Comparison of ENCODE assay signal across 1 cellular context in genomic region chr5:149423287-149424268, GRCh38.
A peak's percentile ranks its signal among the peaks of the same experiment; 100 is the strongest.
TF ChIP-seq lines count a peak whose summit lies in the region.

No MANE protein-coding gene starts in this region.

TF ChIP-seq in HepG2, 621 proteins besides CTCF, POLR2A, EP300 and RAD21 (continued from another document and continues in another):
- TF ChIP-seq TMF1 (CRISPR knock-in tag; IDR thresholded peaks at IDR 0.05; ENCODE audit: low read depth) (no peak), ZNF124 (CRISPR knock-in tag; IDR thresholded peaks at IDR 0.05) (no peak), ZNF709 (CRISPR knock-in tag; IDR thresholded peaks at IDR 0.05) (no peak), ZNF10 (CRISPR knock-in tag; IDR thresholded peaks at IDR 0.05; ENCODE audit: borderline replicate concordance, low read depth) (no peak), FOXK2 (IDR thresholded peaks at IDR 0.05) (no peak), HES4 (CRISPR knock-in tag; IDR thresholded peaks at IDR 0.05; ENCODE audit: borderline replicate concordance) (no peak), ZNF350 (CRISPR knock-in tag; IDR thresholded peaks at IDR 0.05; ENCODE audit: borderline replicate concordance, low read depth) (no peak), ZNF639 (CRISPR knock-in tag; conservative IDR thresholded peaks at IDR 0.05) (no peak), ZNF770 (CRISPR knock-in tag; IDR thresholded peaks at IDR 0.05) (no peak), FOXA1 (IDR thresholded peaks at IDR 0.05) (no peak), FOXA1 (CRISPR knock-in tag; IDR thresholded peaks at IDR 0.05) (no peak), ARNT (IDR thresholded peaks at IDR 0.05) (no peak), ZNF572 (CRISPR knock-in tag; IDR thresholded peaks at IDR 0.05) (0 out of 2 replicates have a peak, but pooled peaks have one; percentile 28), KMT2B (CRISPR knock-in tag; IDR thresholded peaks at IDR 0.05) (peak; percentile 26; the same call in 1 of the 2 replicates), SKI (IDR thresholded peaks at IDR 0.05; ENCODE audit: partially characterized antibody) (no peak), ZBTB37 (CRISPR knock-in tag; IDR thresholded peaks at IDR 0.05) (no peak), PRDM10 (CRISPR knock-in tag; IDR thresholded peaks at IDR 0.05; ENCODE audit: low read depth) (no peak), ZNF766 (CRISPR knock-in tag; IDR thresholded peaks at IDR 0.05; ENCODE audit: borderline replicate concordance) (no peak), HOXA5 (CRISPR knock-in tag; IDR thresholded peaks at IDR 0.05) (no peak), ZNF772 (CRISPR knock-in tag; IDR thresholded peaks at IDR 0.05) (no peak), MTA1 (CRISPR knock-in tag; IDR thresholded peaks at IDR 0.05; ENCODE audit: borderline replicate concordance) (no peak; the same call in 1 of the 2 replicates), ZNF333 (CRISPR knock-in tag; IDR thresholded peaks at IDR 0.05; ENCODE audit: borderline replicate concordance) (no peak), GZF1 (CRISPR knock-in tag; IDR thresholded peaks at IDR 0.05) (no peak), RBFOX2 (IDR thresholded peaks at IDR 0.05; ENCODE audit: low read depth, low read length) (no peak), ARID5B (CRISPR knock-in tag; IDR thresholded peaks at IDR 0.05) (no peak)
- TF ChIP-seq, protein P1, sequence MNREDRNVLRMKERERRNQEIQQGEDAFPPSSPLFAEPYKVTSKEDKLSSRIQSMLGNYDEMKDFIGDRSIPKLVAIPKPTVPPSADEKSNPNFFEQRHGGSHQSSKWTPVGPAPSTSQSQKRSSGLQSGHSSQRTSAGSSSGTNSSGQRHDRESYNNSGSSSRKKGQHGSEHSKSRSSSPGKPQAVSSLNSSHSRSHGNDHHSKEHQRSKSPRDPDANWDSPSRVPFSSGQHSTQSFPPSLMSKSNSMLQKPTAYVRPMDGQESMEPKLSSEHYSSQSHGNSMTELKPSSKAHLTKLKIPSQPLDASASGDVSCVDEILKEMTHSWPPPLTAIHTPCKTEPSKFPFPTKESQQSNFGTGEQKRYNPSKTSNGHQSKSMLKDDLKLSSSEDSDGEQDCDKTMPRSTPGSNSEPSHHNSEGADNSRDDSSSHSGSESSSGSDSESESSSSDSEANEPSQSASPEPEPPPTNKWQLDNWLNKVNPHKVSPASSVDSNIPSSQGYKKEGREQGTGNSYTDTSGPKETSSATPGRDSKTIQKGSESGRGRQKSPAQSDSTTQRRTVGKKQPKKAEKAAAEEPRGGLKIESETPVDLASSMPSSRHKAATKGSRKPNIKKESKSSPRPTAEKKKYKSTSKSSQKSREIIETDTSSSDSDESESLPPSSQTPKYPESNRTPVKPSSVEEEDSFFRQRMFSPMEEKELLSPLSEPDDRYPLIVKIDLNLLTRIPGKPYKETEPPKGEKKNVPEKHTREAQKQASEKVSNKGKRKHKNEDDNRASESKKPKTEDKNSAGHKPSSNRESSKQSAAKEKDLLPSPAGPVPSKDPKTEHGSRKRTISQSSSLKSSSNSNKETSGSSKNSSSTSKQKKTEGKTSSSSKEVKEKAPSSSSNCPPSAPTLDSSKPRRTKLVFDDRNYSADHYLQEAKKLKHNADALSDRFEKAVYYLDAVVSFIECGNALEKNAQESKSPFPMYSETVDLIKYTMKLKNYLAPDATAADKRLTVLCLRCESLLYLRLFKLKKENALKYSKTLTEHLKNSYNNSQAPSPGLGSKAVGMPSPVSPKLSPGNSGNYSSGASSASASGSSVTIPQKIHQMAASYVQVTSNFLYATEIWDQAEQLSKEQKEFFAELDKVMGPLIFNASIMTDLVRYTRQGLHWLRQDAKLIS (CRISPR knock-in tag; IDR thresholded peaks at IDR 0.05) = no peak
- TF ChIP-seq, protein P2, sequence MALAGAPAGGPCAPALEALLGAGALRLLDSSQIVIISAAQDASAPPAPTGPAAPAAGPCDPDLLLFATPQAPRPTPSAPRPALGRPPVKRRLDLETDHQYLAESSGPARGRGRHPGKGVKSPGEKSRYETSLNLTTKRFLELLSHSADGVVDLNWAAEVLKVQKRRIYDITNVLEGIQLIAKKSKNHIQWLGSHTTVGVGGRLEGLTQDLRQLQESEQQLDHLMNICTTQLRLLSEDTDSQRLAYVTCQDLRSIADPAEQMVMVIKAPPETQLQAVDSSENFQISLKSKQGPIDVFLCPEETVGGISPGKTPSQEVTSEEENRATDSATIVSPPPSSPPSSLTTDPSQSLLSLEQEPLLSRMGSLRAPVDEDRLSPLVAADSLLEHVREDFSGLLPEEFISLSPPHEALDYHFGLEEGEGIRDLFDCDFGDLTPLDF (CRISPR knock-in tag; IDR thresholded peaks at IDR 0.05) = no peak
- TF ChIP-seq, protein P3, sequence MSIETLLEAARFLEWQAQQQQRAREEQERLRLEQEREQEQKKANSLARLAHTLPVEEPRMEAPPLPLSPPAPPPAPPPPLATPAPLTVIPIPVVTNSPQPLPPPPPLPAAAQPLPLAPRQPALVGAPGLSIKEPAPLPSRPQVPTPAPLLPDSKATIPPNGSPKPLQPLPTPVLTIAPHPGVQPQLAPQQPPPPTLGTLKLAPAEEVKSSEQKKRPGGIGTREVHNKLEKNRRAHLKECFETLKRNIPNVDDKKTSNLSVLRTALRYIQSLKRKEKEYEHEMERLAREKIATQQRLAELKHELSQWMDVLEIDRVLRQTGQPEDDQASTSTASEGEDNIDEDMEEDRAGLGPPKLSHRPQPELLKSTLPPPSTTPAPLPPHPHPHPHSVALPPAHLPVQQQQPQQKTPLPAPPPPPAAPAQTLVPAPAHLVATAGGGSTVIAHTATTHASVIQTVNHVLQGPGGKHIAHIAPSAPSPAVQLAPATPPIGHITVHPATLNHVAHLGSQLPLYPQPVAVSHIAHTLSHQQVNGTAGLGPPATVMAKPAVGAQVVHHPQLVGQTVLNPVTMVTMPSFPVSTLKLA (IDR thresholded peaks at IDR 0.05) = no peak
- TF ChIP-seq, protein P4, sequence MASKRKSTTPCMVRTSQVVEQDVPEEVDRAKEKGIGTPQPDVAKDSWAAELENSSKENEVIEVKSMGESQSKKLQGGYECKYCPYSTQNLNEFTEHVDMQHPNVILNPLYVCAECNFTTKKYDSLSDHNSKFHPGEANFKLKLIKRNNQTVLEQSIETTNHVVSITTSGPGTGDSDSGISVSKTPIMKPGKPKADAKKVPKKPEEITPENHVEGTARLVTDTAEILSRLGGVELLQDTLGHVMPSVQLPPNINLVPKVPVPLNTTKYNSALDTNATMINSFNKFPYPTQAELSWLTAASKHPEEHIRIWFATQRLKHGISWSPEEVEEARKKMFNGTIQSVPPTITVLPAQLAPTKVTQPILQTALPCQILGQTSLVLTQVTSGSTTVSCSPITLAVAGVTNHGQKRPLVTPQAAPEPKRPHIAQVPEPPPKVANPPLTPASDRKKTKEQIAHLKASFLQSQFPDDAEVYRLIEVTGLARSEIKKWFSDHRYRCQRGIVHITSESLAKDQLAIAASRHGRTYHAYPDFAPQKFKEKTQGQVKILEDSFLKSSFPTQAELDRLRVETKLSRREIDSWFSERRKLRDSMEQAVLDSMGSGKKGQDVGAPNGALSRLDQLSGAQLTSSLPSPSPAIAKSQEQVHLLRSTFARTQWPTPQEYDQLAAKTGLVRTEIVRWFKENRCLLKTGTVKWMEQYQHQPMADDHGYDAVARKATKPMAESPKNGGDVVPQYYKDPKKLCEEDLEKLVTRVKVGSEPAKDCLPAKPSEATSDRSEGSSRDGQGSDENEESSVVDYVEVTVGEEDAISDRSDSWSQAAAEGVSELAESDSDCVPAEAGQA (IDR thresholded peaks at IDR 0.05; ENCODE audit: low read depth) = no peak
- TF ChIP-seq, protein P4 (CRISPR knock-in tag; IDR thresholded peaks at IDR 0.05; ENCODE audit: borderline replicate concordance) = no peak
